Comparison of ENCODE assay signal across 8 cellular contexts in the genomic region with DNA sequence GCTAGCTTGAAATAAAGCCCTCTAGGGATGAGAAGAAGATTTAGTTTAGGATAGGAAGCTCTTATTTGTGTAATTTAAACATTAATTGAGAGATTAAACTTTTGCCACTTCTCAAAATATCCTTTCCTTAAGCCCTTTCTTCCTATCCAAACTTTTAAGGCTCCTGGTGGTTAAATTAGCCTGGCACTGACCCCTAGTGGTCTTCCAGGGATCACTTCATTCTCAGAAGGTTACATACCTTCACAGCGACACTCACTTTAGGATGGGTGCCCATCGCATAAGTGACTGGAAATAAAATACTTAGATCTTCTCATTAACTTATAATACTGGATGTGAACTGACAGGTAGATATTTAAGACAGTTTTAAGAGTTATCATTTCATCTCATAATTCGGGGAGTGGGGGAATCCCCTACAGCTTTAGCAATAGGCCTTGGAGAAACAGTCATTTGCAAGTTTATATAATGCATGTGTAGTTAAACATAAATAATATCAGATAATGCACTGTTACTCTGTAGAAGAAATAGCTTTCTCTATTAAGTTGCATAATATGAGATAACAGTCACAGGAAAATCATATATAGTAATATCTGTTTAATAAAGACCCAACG. TPM values are rescaled to one million over a fixed set of nuclear protein-coding genes. Genes with fewer than 3 reads are reported as not detected.
DNase-seq lines count a peak whose midpoint lies in the region; ATAC-seq, FAIRE-seq and TF ChIP-seq lines count a peak whose summit lies in the region.

No MANE protein-coding gene starts in this region.

- H3K9me3 ChIP-seq in DOHH2 (ENCODE audit: control insufficient read depth, insufficient read depth, low read length) (no peaks in the 10 kb centered on the region), mucosa of descending colon (no peaks in the 10 kb centered on the region)

- H3K4me1 ChIP-seq in DOHH2 (ENCODE audit: control insufficient read depth, low read length) (peaks cover 9% of the 10 kb centered on the region), mucosa of descending colon (ENCODE audit: low read depth) (peaks cover 11% of the 10 kb centered on the region)

- TF ChIP-seq CTCF in DOHH2 (IDR thresholded peaks at IDR 0.05; ENCODE audit: low read depth, low read length, poor library complexity, severe bottlenecking), result peak; percentile 75
- TF ChIP-seq CTCF in choroid plexus epithelial cell (conservative IDR thresholded peaks at IDR 0.05; ENCODE audit: low read depth, low read length), result peak; percentile 74
- no peak for TF ChIP-seq CTCF in mucosa of descending colon (IDR thresholded peaks at IDR 0.05)

- H3K9me2 ChIP-seq in DOHH2 (replicated peaks; ENCODE audit: control insufficient read depth, low read length), result no peaks in the 10 kb centered on the region

- no peak overlapping the region for H3K27ac ChIP-seq in DOHH2 (ENCODE audit: low read depth, low read length)

- no peak for FAIRE-seq in GM12891 (lab: Jason Lieb, UNC)

- H4K20me1 ChIP-seq in DOHH2 (ENCODE audit: control insufficient read depth, insufficient read depth, low read depth, low read length), result no peaks in the 10 kb centered on the region

- intact Hi-C loops in mucosa of descending colon (cut with DNase I, micrococcal nuclease), result loop anchor here in 1 of 2 donors (10.0 kb wide), 1 partner anchor 400 kb away; no protein-coding TSS in a partner anchor

- no peaks in the 10 kb centered on the region for H3K79me2 ChIP-seq in DOHH2 (ENCODE audit: control insufficient read depth, low read length)

- no peak for TF ChIP-seq POLR2A in GM12891 (IDR thresholded peaks at IDR 0.05; ENCODE audit: low read depth, low read length)

- peaks cover 8% of the 10 kb centered on the region for H3K27me3 ChIP-seq in DOHH2 (ENCODE audit: control insufficient read depth, low read length)

- H3K36me3 ChIP-seq in DOHH2 (ENCODE audit: control insufficient read depth, low read length) (no peaks in the 10 kb centered on the region), mucosa of descending colon (ENCODE audit: low read depth) (no peaks in the 10 kb centered on the region)

- H3K4me3 ChIP-seq in DOHH2 (ENCODE audit: low read length) (no peak overlapping the region), choroid plexus epithelial cell (ENCODE audit: low read depth, low read length) (no peak overlapping the region), mucosa of descending colon (no peak overlapping the region)

- no peaks in the 10 kb centered on the region for H3F3A ChIP-seq in DOHH2 (ENCODE audit: control insufficient read depth, insufficient read depth)

- peak; percentile 13 for DNase-seq in NOMO-1 treated with dmso at 0.1 percent for 144 hours (lab: John Stamatoyannopoulos, UW; ENCODE audit: unreplicated experiment)
- peak; percentile 73 for DNase-seq in choroid plexus epithelial cell (ENCODE audit: low read depth)
- DNase-seq in mucosa of descending colon, result peak in 1 of 3 donors; percentile 67
- no peak for DNase-seq in effector CD4-positive, alpha-beta T cell
- no peak for DNase-seq in GM12891 (ENCODE audit: insufficient read length, low spot score)

- no peak overlapping the region for H3K4me2 ChIP-seq in DOHH2 (ENCODE audit: low read length)

- ATAC-seq in GM19395 (IDR thresholded peaks at IDR 0.05; ENCODE audit: unreplicated experiment) (peak; percentile 76), HG03469 (IDR thresholded peaks at IDR 0.05; ENCODE audit: unreplicated experiment) (peak; percentile 76), mucosa of descending colon (peak; percentile 64)

TF ChIP-seq in GM12891, 5 proteins besides CTCF, POLR2A, EP300 and RAD21:
- TF ChIP-seq POU2F2 (IDR thresholded peaks at IDR 0.05; ENCODE audit: low read depth, low read length) (no peak), TAF1 (IDR thresholded peaks at IDR 0.05; ENCODE audit: low read depth, low read length) (no peak), POLR2AphosphoS5 (IDR thresholded peaks at IDR 0.05; ENCODE audit: low read depth, low read length) (no peak), PAX5 (IDR thresholded peaks at IDR 0.05; ENCODE audit: insufficient read depth, low read length, severe bottlenecking) (no peak), SPI1 (IDR thresholded peaks at IDR 0.05; ENCODE audit: low read depth, low read length) (no peak)

RNA-seq across cellular contexts. Expression of a gene that starts 7.4 kb away (rescaled TPM):
- total RNA-seq in mucosa of descending colon, result under 1 TPM in 1 of 3 donors, not detected in 2; 0.19 TPM
- not detected for polyA plus RNA-seq in GM12891 (2012; ENCODE audit: low read depth, missing spikeins)

RNA-seq across cellular contexts. Expression of a gene that starts 22.2 kb away (rescaled TPM):
- total RNA-seq in mucosa of descending colon, result 1 to 10 TPM; 1.1 to 6.8 (median 4.1) TPM
- 1.4 TPM for polyA plus RNA-seq in GM12891 (2012; ENCODE audit: low read depth, missing spikeins)

Comparison
In these comparisons a context has a peak if more than half of its experiments do, and no peak if none do; other contexts are left out.
1. DNase-seq: peak in NOMO-1 treated with dmso at 0.1 percent for 144 hours (single experiment) and choroid plexus epithelial cell (single experiment); none in effector CD4-positive, alpha-beta T cell (single experiment) and GM12891 (single experiment).
2. Peak in every context shown above with its lines, with median percentiles within 50 percentile points of each other: ATAC-seq.